In genomic region chr21:32335601-32336575, GRCh38 we compare ENCODE assay signal across 14 cellular contexts. TPM values are rescaled to one million over a fixed set of nuclear protein-coding genes. Genes with fewer than 3 reads are reported as not detected.
DNase-seq lines count a peak whose midpoint lies in the region; ATAC-seq and TF ChIP-seq lines count a peak whose summit lies in the region.
"Had no signal": no experiment of that assay in that cellular context is flagged by ENCODE, and none has a peak within 500 bp of the region (broad histone marks: within the 10 kb centered on the region; RNA-seq: fewer than 3 reads in every experiment).

No MANE protein-coding gene starts in this region.

- no peak overlapping the region for H2AFZ ChIP-seq in H9 (ENCODE audit: low read length)

- H3K23me2 ChIP-seq in H9 (ENCODE audit: insufficient read length, low read depth, low read length, poor library complexity, severe bottlenecking): no peaks in the 10 kb centered on the region

- no peak overlapping the region for H3K23ac ChIP-seq in H9 (ENCODE audit: insufficient read length, low read depth, low read length)

- no peak overlapping the region for H2BK15ac ChIP-seq in H9 (ENCODE audit: low read depth, low read length)

- H3K4me1 ChIP-seq in H9 (ENCODE audit: insufficient read depth, low read length) (no peaks in the 10 kb centered on the region), rectal smooth muscle tissue (ENCODE audit: control insufficient read depth, insufficient read depth, low read length) (no peaks in the 10 kb centered on the region)

- intact Hi-C loops in activated CD4-positive, alpha-beta T cell treated with anti-CD3 and anti-CD28 coated beads for 36 hours (cut with DNase I, micrococcal nuclease): no loop called here

- DNase-seq in H9 (peak; percentile 19), astrocyte of the spinal cord (ENCODE audit: low read depth, low spot score) (peak; percentile 34), hippocampal formation (lab: John Stamatoyannopoulos, UW) (peak; percentile 87 to 95), T-helper 9 cell (no peak), activated T-cell treated with anti-CD3 and anti-CD28 coated beads for 4 hours (no peak)
- no peak for DNase-seq in activated CD4-positive, alpha-beta T cell treated with anti-CD3 and anti-CD28 coated beads for 36 hours
- no peak for DNase-seq in activated CD8-positive, alpha-beta T cell treated with anti-CD3 and anti-CD28 coated beads, Interleukin-2, amount 10 ng/mL, durations not matched to agents 7 days and 5 days

- H3K9me3 ChIP-seq in H9 (ENCODE audit: control insufficient read depth, low read depth, low read length): no peaks in the 10 kb centered on the region

- H3K18ac ChIP-seq in H9 (ENCODE audit: insufficient read length, low read depth, low read length): no peak overlapping the region

- TF ChIP-seq CTCF in H9 (conservative IDR thresholded peaks at IDR 0.05): no peak
- no peak for TF ChIP-seq CTCF in astrocyte of the spinal cord (IDR thresholded peaks at IDR 0.05; ENCODE audit: low read depth, low read length)

- H3K14ac ChIP-seq in H9 (ENCODE audit: insufficient read depth, low read length): no peak overlapping the region

- H3K79me2 ChIP-seq in H9 (ENCODE audit: insufficient read depth, low read length): no peaks in the 10 kb centered on the region

- no peaks in the 10 kb centered on the region for H3K27me3 ChIP-seq in H9 (ENCODE audit: insufficient read depth, low read length)
- no peaks in the 10 kb centered on the region for H3K27me3 ChIP-seq in rectal smooth muscle tissue (ENCODE audit: control insufficient read depth, insufficient read depth, low read length)

- H3K4me1 Mint-ChIP-seq in H9: peaks cover 23 to 25% of the 10 kb centered on the region in 2 experiments
- no peaks in the 10 kb centered on the region for H3K4me1 Mint-ChIP-seq in activated CD4-positive, alpha-beta T cell treated with anti-CD3 and anti-CD28 coated beads for 36 hours
- H3K4me1 Mint-ChIP-seq in activated CD8-positive, alpha-beta T cell treated with anti-CD3 and anti-CD28 coated beads, Interleukin-2, amount 10 ng/mL, durations not matched to agents 7 days and 5 days (ENCODE audit: low read depth): no peaks in the 10 kb centered on the region
- H3K4me1 Mint-ChIP-seq: activated T-helper 17 cell treated with anti-CD3 and anti-CD28 coated beads, Interleukin-2, amount 50 U/mL, for 72 hours; CD14-positive monocyte; memory B cell had no signal

- H3K36me3 ChIP-seq in rectal smooth muscle tissue (ENCODE audit: control insufficient read depth, insufficient read depth, low read length): peaks cover 40% of the 10 kb centered on the region

- H2BK120ac ChIP-seq in H9 (ENCODE audit: low read depth, low read length, poor library complexity, severe bottlenecking): no peak overlapping the region

- H3K9me3 Mint-ChIP-seq in H9: no peaks in the 10 kb centered on the region
- no peaks in the 10 kb centered on the region for H3K9me3 Mint-ChIP-seq in activated CD4-positive, alpha-beta T cell treated with anti-CD3 and anti-CD28 coated beads for 36 hours (ENCODE audit: low read depth)
- no peaks in the 10 kb centered on the region for H3K9me3 Mint-ChIP-seq in activated CD8-positive, alpha-beta T cell treated with anti-CD3 and anti-CD28 coated beads, Interleukin-2, amount 10 ng/mL, durations not matched to agents 7 days and 5 days (ENCODE audit: insufficient read depth)
- H3K9me3 Mint-ChIP-seq: activated T-helper 17 cell treated with anti-CD3 and anti-CD28 coated beads, Interleukin-2, amount 50 U/mL, for 72 hours; CD14-positive monocyte had no signal

- H2BK5ac ChIP-seq in H9 (ENCODE audit: insufficient read length, low read length): no peak overlapping the region

- H3K4me2 ChIP-seq in H9 (ENCODE audit: insufficient read depth, insufficient read length, low read length): no peak overlapping the region
- H3K4me2 ChIP-seq: smooth muscle cell had no signal

- CTCF ChIA-PET in activated CD4-positive, alpha-beta T cell treated with anti-CD3 and anti-CD28 coated beads for 36 hours (lab: Charles Lee): interaction anchor here (0.5 to 0.7 kb wide), 2 partner anchors 30 to 1090 kb away, joined by 4 to 5 read pairs; no protein-coding TSS in a partner anchor
- CTCF ChIA-PET in activated CD8-positive, alpha-beta T cell treated with anti-CD3 and anti-CD28 coated beads, Interleukin-2, amount 10 ng/mL, durations not matched to agents 7 days and 5 days (lab: Charles Lee): interaction anchor here (0.6 to 1.2 kb wide), 3 partner anchors 9 to 338 kb away, joined by 3 read pairs; no protein-coding TSS in a partner anchor

- H4K5ac ChIP-seq in H9 (ENCODE audit: insufficient read length, low read depth, low read length): no peak overlapping the region

- no peak overlapping the region for H3T11ph ChIP-seq in H9 (ENCODE audit: low read length)

- ATAC-seq in activated CD4-positive, alpha-beta T cell treated with anti-CD3 and anti-CD28 coated beads for 36 hours: no peak
- ATAC-seq in activated CD8-positive, alpha-beta T cell treated with anti-CD3 and anti-CD28 coated beads, Interleukin-2, amount 10 ng/mL, durations not matched to agents 7 days and 5 days: no peak
- ATAC-seq: activated CD4-positive, CD25-positive, alpha-beta regulatory T cell treated with anti-CD3 and anti-CD28 coated beads, Interleukin-2, amount 50 U/mL, for 24 hours; activated T-helper 17 cell treated with anti-CD3 and anti-CD28 coated beads, Interleukin-2, amount 50 U/mL, for 72 hours had no signal

- H3K27me3 Mint-ChIP-seq in H9 (ENCODE audit: low read depth): no peaks in the 10 kb centered on the region
- no peaks in the 10 kb centered on the region for H3K27me3 Mint-ChIP-seq in activated CD4-positive, alpha-beta T cell treated with anti-CD3 and anti-CD28 coated beads for 36 hours
- H3K27me3 Mint-ChIP-seq in activated CD8-positive, alpha-beta T cell treated with anti-CD3 and anti-CD28 coated beads, Interleukin-2, amount 10 ng/mL, durations not matched to agents 7 days and 5 days (ENCODE audit: low read depth): no peaks in the 10 kb centered on the region
- H3K27me3 Mint-ChIP-seq: activated T-helper 17 cell treated with anti-CD3 and anti-CD28 coated beads, Interleukin-2, amount 50 U/mL, for 72 hours; memory B cell had no signal

- no peak overlapping the region for H4K8ac ChIP-seq in H9 (replicated peaks; ENCODE audit: insufficient read length, low read depth, low read length)

- no peak overlapping the region for H3K27ac ChIP-seq in H9 (ENCODE audit: insufficient read length, low read depth, low read length)
- peak overlapping the region; percentile 30 for H3K27ac ChIP-seq in rectal smooth muscle tissue (ENCODE audit: low read depth, low read length)

- H3K27ac Mint-ChIP-seq in H9: peak overlapping the region; percentile 9 to 62 (median 21); a peak in 5 of 7 replicates
- no peak overlapping the region for H3K27ac Mint-ChIP-seq in activated CD4-positive, alpha-beta T cell treated with anti-CD3 and anti-CD28 coated beads for 36 hours
- H3K27ac Mint-ChIP-seq in activated CD8-positive, alpha-beta T cell treated with anti-CD3 and anti-CD28 coated beads, Interleukin-2, amount 10 ng/mL, durations not matched to agents 7 days and 5 days: no peak overlapping the region
- H3K27ac Mint-ChIP-seq: activated T-helper 17 cell treated with anti-CD3 and anti-CD28 coated beads, Interleukin-2, amount 50 U/mL, for 72 hours had no signal

- no peak overlapping the region for H2BK12ac ChIP-seq in H9 (ENCODE audit: insufficient read length, low read depth, low read length)

- H3K4me3 ChIP-seq in astrocyte of the spinal cord (ENCODE audit: low read depth, low read length) (no peak overlapping the region), rectal smooth muscle tissue (ENCODE audit: low read length) (no peak overlapping the region)
- H3K4me3 ChIP-seq: smooth muscle cell had no signal

- H2AK5ac ChIP-seq in H9 (ENCODE audit: insufficient read length, low read length): no peak overlapping the region

- no peak overlapping the region for H4K91ac ChIP-seq in H9 (ENCODE audit: insufficient read length, low read depth, low read length)

- H3K4me3 Mint-ChIP-seq in H9: no peak overlapping the region
- H3K4me3 Mint-ChIP-seq in activated CD4-positive, alpha-beta T cell treated with anti-CD3 and anti-CD28 coated beads for 36 hours: no peak overlapping the region
- H3K4me3 Mint-ChIP-seq in activated CD8-positive, alpha-beta T cell treated with anti-CD3 and anti-CD28 coated beads, Interleukin-2, amount 10 ng/mL, durations not matched to agents 7 days and 5 days: no peak overlapping the region
- H3K4me3 Mint-ChIP-seq: activated T-helper 17 cell treated with anti-CD3 and anti-CD28 coated beads, Interleukin-2, amount 50 U/mL, for 72 hours; CD14-positive monocyte; memory B cell had no signal

- no peak overlapping the region for H2BK20ac ChIP-seq in H9 (ENCODE audit: low read depth, low read length, poor library complexity, severe bottlenecking)

- POLR2A ChIA-PET in activated CD4-positive, alpha-beta T cell treated with anti-CD3 and anti-CD28 coated beads for 36 hours (lab: Charles Lee): no interaction called here
- POLR2A ChIA-PET in activated CD8-positive, alpha-beta T cell treated with anti-CD3 and anti-CD28 coated beads, Interleukin-2, amount 10 ng/mL, durations not matched to agents 7 days and 5 days (lab: Charles Lee): interaction anchor here (0.6 kb wide), 1 partner anchor 14 kb away, joined by 3 read pairs; no protein-coding TSS in a partner anchor

- in situ Hi-C loops in astrocyte of the spinal cord (cut with HindIII; ENCODE audit: low sequenced_read_pairs): no loop called here

- no peaks in the 10 kb centered on the region for H4K20me1 ChIP-seq in H9 (ENCODE audit: control insufficient read depth, insufficient read depth, insufficient read length)

- no peak overlapping the region for H3K9ac ChIP-seq in H9 (ENCODE audit: extremely low read depth, insufficient read length, low read length)
- H3K9ac ChIP-seq in rectal smooth muscle tissue (ENCODE audit: low read length): no peak overlapping the region

- H3K36me3 Mint-ChIP-seq in H9 (ENCODE audit: insufficient read depth in 1 of 3, low read depth in 3 of 3): peaks cover 54 to 93% (median 85%) of the 10 kb centered on the region in 3 experiments; a peak in 6 of 7 replicates
- H3K36me3 Mint-ChIP-seq in activated CD4-positive, alpha-beta T cell treated with anti-CD3 and anti-CD28 coated beads for 36 hours (ENCODE audit: low read depth): peaks cover 79% of the 10 kb centered on the region
- H3K36me3 Mint-ChIP-seq in activated CD8-positive, alpha-beta T cell treated with anti-CD3 and anti-CD28 coated beads, Interleukin-2, amount 10 ng/mL, durations not matched to agents 7 days and 5 days (ENCODE audit: low read depth): peaks cover 67% of the 10 kb centered on the region

- H3K79me1 ChIP-seq in H9 (ENCODE audit: insufficient read depth, low read depth, low read length, poor library complexity, severe bottlenecking): no peaks in the 10 kb centered on the region

- WGBS in H9 (ENCODE audit: extremely low coverage, insufficient read length, low lambda C conversion rate): no CpG with 5 or more reads among the region's 27 CpGs

- H3K56ac ChIP-seq in H9 (ENCODE audit: insufficient read length, low read depth, low read length): no peak overlapping the region

- H3K4ac ChIP-seq in H9 (ENCODE audit: low read depth, low read length): no peak overlapping the region

RNA-seq across cellular contexts. Expression of gene MRAP, which starts 37.2 kb away (rescaled TPM):
- not detected in 2 replicates for total RNA-seq in H9 (2021)
- not detected for total RNA-seq in activated CD4-positive, alpha-beta T cell treated with anti-CD3 and anti-CD28 coated beads for 36 hours
- total RNA-seq in activated CD8-positive, alpha-beta T cell treated with anti-CD3 and anti-CD28 coated beads, Interleukin-2, amount 10 ng/mL, durations not matched to agents 7 days and 5 days: not detected
- total RNA-seq: activated T-helper 17 cell treated with anti-CD3 and anti-CD28 coated beads, Interleukin-2, amount 50 U/mL, for 72 hours; frontal cortex; smooth muscle cell had no signal

RNA-seq across cellular contexts. Expression of gene URB1, which starts 56.9 kb away (rescaled TPM):
- 20.4 and 23.5 TPM in 2 replicates for total RNA-seq in H9 (2021)
- 10 to 100 TPM; 24.6 to 28.5 TPM for total RNA-seq in activated CD4-positive, alpha-beta T cell treated with anti-CD3 and anti-CD28 coated beads for 36 hours
- 10 to 100 TPM; 17.4 to 19.4 TPM for total RNA-seq in activated CD8-positive, alpha-beta T cell treated with anti-CD3 and anti-CD28 coated beads, Interleukin-2, amount 10 ng/mL, durations not matched to agents 7 days and 5 days

RNA-seq across cellular contexts. Expression of gene MIS18A, which starts 57.0 kb away (rescaled TPM):
- total RNA-seq in H9 (2021): 56.3 and 56.5 TPM in 2 replicates
- 10 to 100 TPM; 21.5 to 35.3 TPM for total RNA-seq in activated CD4-positive, alpha-beta T cell treated with anti-CD3 and anti-CD28 coated beads for 36 hours
- total RNA-seq in activated CD8-positive, alpha-beta T cell treated with anti-CD3 and anti-CD28 coated beads, Interleukin-2, amount 10 ng/mL, durations not matched to agents 7 days and 5 days: 10 to 100 TPM; 27.5 to 29.4 TPM

Comparison
In these comparisons a context has a peak if more than half of its experiments do, and no peak if none do; other contexts are left out.
1. DNase-seq: peak in H9 (single experiment), astrocyte of the spinal cord (single experiment) and hippocampal formation (2 of 2); none in activated CD4-positive, alpha-beta T cell treated with anti-CD3 and anti-CD28 coated beads for 36 hours (single experiment), activated CD8-positive, alpha-beta T cell treated with anti-CD3 and anti-CD28 coated beads, Interleukin-2, amount 10 ng/mL, durations not matched to agents 7 days and 5 days (single experiment), T-helper 9 cell (single experiment) and activated T-cell treated with anti-CD3 and anti-CD28 coated beads for 4 hours (single experiment).
2. H3K27ac Mint-ChIP-seq: peak in H9 (3 of 3); none in activated CD4-positive, alpha-beta T cell treated with anti-CD3 and anti-CD28 coated beads for 36 hours (single experiment) and activated CD8-positive, alpha-beta T cell treated with anti-CD3 and anti-CD28 coated beads, Interleukin-2, amount 10 ng/mL, durations not matched to agents 7 days and 5 days (single experiment).